16 cellular contexts compared by ENCODE assay signal in the genomic region with DNA sequence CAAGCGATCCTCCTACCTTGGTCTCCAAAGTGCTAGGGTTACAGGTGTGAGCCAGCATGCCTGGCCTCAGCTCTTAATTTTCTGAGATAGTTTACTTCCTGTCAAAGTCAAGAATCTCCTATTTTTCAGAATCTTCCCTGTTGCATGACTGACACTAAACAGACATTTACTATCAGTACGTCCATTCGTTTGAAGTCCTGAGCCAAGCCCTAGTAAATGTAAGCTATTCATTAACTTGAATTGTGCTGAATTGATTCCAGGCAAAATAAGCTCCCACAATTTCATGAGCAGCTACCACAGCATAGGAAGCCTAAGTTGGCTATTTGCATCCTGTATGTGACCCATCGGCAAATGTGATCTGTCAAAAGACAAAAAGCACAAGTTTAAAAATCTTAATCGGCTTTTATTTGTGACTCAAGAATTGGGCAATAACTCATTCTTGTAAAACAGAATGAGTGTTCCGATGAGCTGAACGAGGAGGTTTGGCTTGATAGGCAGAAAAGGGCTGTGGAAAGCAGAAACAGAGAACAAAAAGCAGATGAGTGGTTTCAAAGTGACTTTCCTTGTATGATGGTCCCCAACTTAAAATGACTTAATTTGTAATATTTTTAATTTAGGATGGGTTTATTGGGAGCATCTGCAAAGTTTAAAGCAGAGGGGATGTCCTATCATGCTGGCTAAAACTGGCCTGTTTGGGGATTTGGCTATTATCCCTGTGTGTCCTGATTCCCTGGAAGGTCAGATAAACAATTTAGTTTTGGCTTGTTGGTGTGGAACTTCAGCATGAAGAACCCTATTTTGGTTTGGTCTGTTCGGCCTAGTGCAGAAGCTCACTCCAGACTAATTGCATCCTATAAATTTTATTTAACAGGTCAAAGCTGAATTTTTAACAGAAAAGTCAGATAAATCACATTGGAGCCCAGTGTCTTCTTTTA. TPM values are rescaled to one million over a fixed set of nuclear protein-coding genes. Genes with fewer than 3 reads are reported as not detected.
A peak's percentile ranks its signal among the peaks of the same experiment; 100 is the strongest.
DNase-seq lines count a peak whose midpoint lies in the region; ATAC-seq and FAIRE-seq lines count a peak whose summit lies in the region.
"Had no signal": no experiment of that assay in that cellular context is flagged by ENCODE, and none has a peak within 500 bp of the region (broad histone marks: within the 10 kb centered on the region; RNA-seq: fewer than 3 reads in every experiment).

No MANE protein-coding gene starts in this region.

- H3K27me3 ChIP-seq in small intestine (ENCODE audit: control insufficient read depth in 2 of 2, insufficient read depth in 2 of 2, low read length in 2 of 2), result no peaks in the 10 kb centered on the region

- H3K4me1 ChIP-seq in small intestine (ENCODE audit: control insufficient read depth in 2 of 2, insufficient read depth in 1 of 2, low read depth in 1 of 2, low read length in 1 of 2), result peaks cover 0 to 9% of the 10 kb centered on the region in 2 donors

- DNase-seq in LoVo (ENCODE audit: low spot score) (peak; percentile 60), left colon (no peak), small intestine (peak; percentile 68), GF-D8 (lab: John Stamatoyannopoulos, UW) (no peak), NCI-H526 (lab: John Stamatoyannopoulos, UW) (no peak)
- no peak for DNase-seq in activated naive CD4-positive, alpha-beta T cell treated with anti-CD3 and anti-CD28 coated beads, Interleukin-2, amount 50 U/mL, for 16 hours
- DNase-seq: activated CD8-positive, alpha-beta memory T cell treated with anti-CD3 and anti-CD28 coated beads for 24 hours; aorta; cortex of kidney; DMS79; GOT3; stimulated activated CD4-positive, alpha-beta T cell treated with anti-CD3 and anti-CD28 coated beads, Interleukin-12 subunit alpha, Interleukin-12 subunit beta, amount 100 ng/mL, for 4 hours had no signal

- ATAC-seq in left colon (peak; percentile 96), HG02571 (IDR thresholded peaks at IDR 0.05; ENCODE audit: unreplicated experiment) (no peak)
- ATAC-seq: esophagus mucosa had no signal

- H3K4me3 ChIP-seq in small intestine (ENCODE audit: low read depth in 1 of 2, low read length in 2 of 2), result no peak overlapping the region

- H3K9me3 ChIP-seq in small intestine (ENCODE audit: control insufficient read depth, low read depth), result no peaks in the 10 kb centered on the region

- FAIRE-seq in endometrium (lab: Jason Lieb, UNC), result peak; percentile 98
- no peak for FAIRE-seq in small intestine (lab: Jason Lieb, UNC)

- H3K36me3 ChIP-seq in small intestine (ENCODE audit: control insufficient read depth in 2 of 2, insufficient read depth in 2 of 2, low read length in 2 of 2), result no peaks in the 10 kb centered on the region

- peak overlapping the region in 1 of 2 donors; percentile 75 for H3K27ac ChIP-seq in small intestine (ENCODE audit: low read depth in 1 of 2, low read length in 1 of 2)

- intact Hi-C loops in left colon (cut with DNase I, micrococcal nuclease), result no loop called here

- 22 to 40% (median 38%) methylated on average over 8 of the region's 8 CpGs for WGBS in small intestine, 3 donors

RNA-seq across cellular contexts. Expression of a gene that starts 14.2 kb away (rescaled TPM):
- total RNA-seq in left colon, result 1 to 10 TPM; 4.0 to 4.6 TPM
- 1 to 10 TPM; 1.1 to 5.6 (median 2.7) TPM for polyA plus RNA-seq in small intestine
- polyA plus RNA-seq: CD14-positive monocyte had no signal

RNA-seq across cellular contexts. Expression of a gene that starts 38.2 kb away (rescaled TPM):
- 10 to 100 TPM; 12.9 to 68.6 TPM for total RNA-seq in left colon
- polyA plus RNA-seq in small intestine, result 10 to 100 TPM in 2 of 3 donors, 1 to 10 TPM in 1; 2.2 to 54.0 (median 16.8) TPM

RNA-seq across cellular contexts. Expression of a gene that starts 46.9 kb away (rescaled TPM):
- 10 to 100 TPM; 42.5 to 47.4 TPM for total RNA-seq in left colon
- polyA plus RNA-seq in small intestine, result 10 to 100 TPM; 18.6 to 19.9 (median 18.9) TPM

Comparison
In these comparisons a context has a peak if more than half of its experiments do, and no peak if none do; other contexts are left out.
1. DNase-seq: peak in LoVo (single experiment) and small intestine (single experiment); none in left colon (0 of 2), activated naive CD4-positive, alpha-beta T cell treated with anti-CD3 and anti-CD28 coated beads, Interleukin-2, amount 50 U/mL, for 16 hours (single experiment), GF-D8 (single experiment) and NCI-H526 (0 of 2).